In the genomic region with DNA sequence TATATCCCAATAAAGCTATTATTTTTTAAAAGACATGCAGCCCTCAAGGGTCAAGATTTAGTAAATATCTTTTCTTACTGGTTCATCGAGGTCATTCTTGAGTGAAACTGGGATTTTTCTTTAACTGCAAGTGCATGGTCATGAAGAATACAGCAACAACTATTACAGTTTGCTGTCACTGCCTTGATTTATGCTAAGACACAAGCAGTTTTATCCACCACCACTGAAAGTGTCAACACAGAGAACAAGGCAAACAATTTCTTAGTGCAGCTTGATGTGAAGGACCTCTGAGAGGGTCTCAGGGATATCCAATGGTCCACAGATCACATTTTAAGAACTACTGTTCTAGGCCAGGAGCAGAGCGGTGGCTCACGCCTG, we compare ENCODE assay signal across 1 cellular context.
A peak's percentile ranks its signal among the peaks of the same experiment; 100 is the strongest.
TF ChIP-seq lines count a peak whose summit lies in the region.

No MANE protein-coding gene starts in this region.

TF ChIP-seq in K562, 482 proteins besides CTCF, POLR2A, EP300 and RAD21:
- TF ChIP-seq MEIS2 (IDR thresholded peaks at IDR 0.05; ENCODE audit: partially characterized antibody) (peak; percentile 78), PKNOX1 (IDR thresholded peaks at IDR 0.05) (peak; percentile 73), NFYB (IDR thresholded peaks at IDR 0.05; ENCODE audit: extremely low read depth, insufficient read length) (no peak)
- TF ChIP-seq, protein P1, sequence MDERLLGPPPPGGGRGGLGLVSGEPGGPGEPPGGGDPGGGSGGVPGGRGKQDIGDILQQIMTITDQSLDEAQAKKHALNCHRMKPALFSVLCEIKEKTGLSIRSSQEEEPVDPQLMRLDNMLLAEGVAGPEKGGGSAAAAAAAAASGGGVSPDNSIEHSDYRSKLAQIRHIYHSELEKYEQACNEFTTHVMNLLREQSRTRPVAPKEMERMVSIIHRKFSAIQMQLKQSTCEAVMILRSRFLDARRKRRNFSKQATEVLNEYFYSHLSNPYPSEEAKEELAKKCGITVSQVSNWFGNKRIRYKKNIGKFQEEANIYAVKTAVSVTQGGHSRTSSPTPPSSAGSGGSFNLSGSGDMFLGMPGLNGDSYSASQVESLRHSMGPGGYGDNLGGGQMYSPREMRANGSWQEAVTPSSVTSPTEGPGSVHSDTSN (CRISPR knock-in tag; IDR thresholded peaks at IDR 0.05; ENCODE audit: low read depth): no peak
- TF ChIP-seq, protein P1 (tag; conservative IDR thresholded peaks at IDR 0.05; ENCODE audit: low read depth): peak; percentile 63
